18 cellular contexts compared by ENCODE assay signal in the genomic region with DNA sequence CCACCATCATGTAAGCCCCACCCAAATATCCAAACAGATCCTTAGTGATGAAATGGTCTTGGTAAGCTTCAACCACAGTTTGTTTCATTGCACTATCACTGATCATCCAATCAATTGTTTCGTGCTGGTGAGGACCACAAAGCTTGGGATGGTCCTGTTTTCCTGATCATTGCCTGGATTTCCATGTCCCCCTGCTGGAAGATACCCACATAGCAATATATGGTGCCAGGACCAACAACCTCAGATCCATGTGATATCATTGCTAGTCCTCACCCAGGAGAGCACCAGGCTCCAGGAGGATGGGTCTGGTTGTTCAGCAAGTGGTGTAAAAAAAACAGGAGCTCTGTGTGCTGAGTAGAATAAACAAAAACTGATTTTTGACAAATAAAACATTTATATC.
A peak's percentile ranks its signal among the peaks of the same experiment; 100 is the strongest.
DNase-seq lines count a peak whose midpoint lies in the region; ATAC-seq, FAIRE-seq and TF ChIP-seq lines count a peak whose summit lies in the region.
"Had no signal": no experiment of that assay in that cellular context is flagged by ENCODE, and none has a peak within 500 bp of the region (broad histone marks: within the 10 kb centered on the region; RNA-seq: fewer than 3 reads in every experiment).

No MANE protein-coding gene starts in this region.

- POLR2A ChIA-PET in PC-9 (lab: Charles Lee; ENCODE audit: unreplicated experiment) = interaction anchor here (0.7 kb wide), 1 partner anchor 13 kb away, joined by 4 read pairs; no protein-coding TSS in a partner anchor

- H3K4me1 ChIP-seq in PC-9 (replicated peaks; ENCODE audit: insufficient read depth) = no peaks in the 10 kb centered on the region
- H3K4me1 ChIP-seq: Caco-2, SJCRH30 had no signal

- H3K9me3 Mint-ChIP-seq in type B pancreatic cell = peaks cover 6% of the 10 kb centered on the region
- H3K9me3 Mint-ChIP-seq: activated T-helper 2 cell treated with anti-CD3 and anti-CD28 coated beads, Interferon-gamma antibody, Interleukin-2, Interleukin-4, amounts not matched to agents 10 μg/mL and 5 μg/mL and 100 μg/mL, durations not matched to agents 14 hours and 24 hours and 36 hours had no signal

- H3K9me3 ChIP-seq in PC-9 (ENCODE audit: insufficient read depth, low read depth) = 0 out of 2 replicates have a peak, but pooled peaks cover 3% of the 10 kb centered on the region
- H3K9me3 ChIP-seq: Caco-2, SJCRH30 had no signal

- no peak for FAIRE-seq in GM12892 (lab: Jason Lieb, UNC)

- no peaks in the 10 kb centered on the region for H3F3A ChIP-seq in PC-9 (ENCODE audit: insufficient read depth, low read depth)

- no peaks in the 10 kb centered on the region for H4K20me1 ChIP-seq in PC-9 (ENCODE audit: insufficient read depth)

- no peaks in the 10 kb centered on the region for H3K9me2 ChIP-seq in PC-9 (ENCODE audit: insufficient read depth)

- H3K36me3 Mint-ChIP-seq in type B pancreatic cell = no peaks in the 10 kb centered on the region
- H3K36me3 Mint-ChIP-seq: natural killer cell had no signal

- peak; percentile 35; the same call in 1 of the 2 replicates for TF ChIP-seq CTCF in PC-9 (conservative IDR thresholded peaks at IDR 0.05)
- TF ChIP-seq CTCF in fibroblast of pulmonary artery (IDR thresholded peaks at IDR 0.05; ENCODE audit: low read length, missing control alignments) = peak; percentile 9
- peak; percentile 43 for TF ChIP-seq CTCF in type B pancreatic cell (conservative IDR thresholded peaks at IDR 0.05)

- no peaks in the 10 kb centered on the region for H3K79me2 ChIP-seq in PC-9 (ENCODE audit: low read depth)

- intact Hi-C loops in PC-9 (cut with micrococcal nuclease; ENCODE audit: unreplicated experiment) (no loop called here), cardiac septum (cut with DNase I) (no loop called here)

- H3K27me3 ChIP-seq in PC-9 (ENCODE audit: insufficient read depth, low read depth) = no peaks in the 10 kb centered on the region
- H3K27me3 ChIP-seq: SJCRH30 had no signal

- no peak for TF ChIP-seq POLR2A in GM12892 (IDR thresholded peaks at IDR 0.05; ENCODE audit: low read depth, low read length)

- no peak overlapping the region for H2AFZ ChIP-seq in PC-9

- BruUV-seq in PC-9 (replicated peaks; lab: Mats Ljungman, UMichigan) = no TSS peak

- H3K4me3 Mint-ChIP-seq in type B pancreatic cell = no peak overlapping the region
- H3K4me3 Mint-ChIP-seq: activated CD8-positive, alpha-beta T cell treated with anti-CD3 and anti-CD28 coated beads, Interleukin-2, amount 10 ng/mL, durations not matched to agents 7 days and 5 days; dendritic cell treated with granulocyte-macrophage colony-stimulating factor and Interleukin-4, amounts not matched to agents 40 ng/mL and 50 ng/mL, for 4 days; natural killer cell had no signal

- H3K27me3 Mint-ChIP-seq in type B pancreatic cell = no peaks in the 10 kb centered on the region
- H3K27me3 Mint-ChIP-seq: dendritic cell treated with granulocyte-macrophage colony-stimulating factor and Interleukin-4, amounts not matched to agents 40 ng/mL and 50 ng/mL, for 4 days had no signal

- H3K27ac Mint-ChIP-seq in type B pancreatic cell = no peak overlapping the region
- H3K27ac Mint-ChIP-seq: activated CD8-positive, alpha-beta T cell treated with anti-CD3 and anti-CD28 coated beads, Interleukin-2, amount 10 ng/mL, durations not matched to agents 7 days and 5 days; activated T-helper 2 cell treated with anti-CD3 and anti-CD28 coated beads, Interferon-gamma antibody, Interleukin-2, Interleukin-4, amounts not matched to agents 10 μg/mL and 5 μg/mL and 100 μg/mL, durations not matched to agents 14 hours and 24 hours and 36 hours; dendritic cell treated with granulocyte-macrophage colony-stimulating factor and Interleukin-4, amounts not matched to agents 40 ng/mL and 50 ng/mL, for 4 days; natural killer cell had no signal

- ATAC-seq in GM19397 (IDR thresholded peaks at IDR 0.05; ENCODE audit: unreplicated experiment) = no peak
- ATAC-seq: activated CD8-positive, alpha-beta T cell treated with anti-CD3 and anti-CD28 coated beads, Interleukin-2, amount 10 ng/mL, durations not matched to agents 7 days and 5 days; natural killer cell had no signal

- H3K27ac ChIP-seq in PC-9 = no peak overlapping the region
- H3K27ac ChIP-seq: SJCRH30 had no signal

- no peak overlapping the region for H3K4me2 ChIP-seq in PC-9

- H3K4me3 ChIP-seq in PC-9 (no peak overlapping the region), fibroblast of pulmonary artery (replicated peaks; ENCODE audit: low read depth, low read length) (no peak overlapping the region)
- H3K4me3 ChIP-seq: SJCRH30 had no signal

- no peaks in the 10 kb centered on the region for H3K36me3 ChIP-seq in PC-9 (ENCODE audit: low read depth)
- H3K36me3 ChIP-seq: SJCRH30 had no signal

- no peaks in the 10 kb centered on the region for H3K4me1 Mint-ChIP-seq in type B pancreatic cell (ENCODE audit: unreplicated experiment)
- H3K4me1 Mint-ChIP-seq: natural killer cell had no signal

- peak; percentile 36 for DNase-seq in DMS53 (lab: John Stamatoyannopoulos, UW)
- DNase-seq in DMS53 treated with DMSO at 0.1 percent for 48 hours (lab: John Stamatoyannopoulos, UW; ENCODE audit: unreplicated experiment) = no peak
- no peak for DNase-seq in PC-9
- DNase-seq in fibroblast of pulmonary artery (ENCODE audit: low read depth) = no peak
- no peak for DNase-seq in type B pancreatic cell (ENCODE audit: extremely low spot score, unreplicated experiment)
- no peak for DNase-seq in cardiac septum (ENCODE audit: low spot score)
- DNase-seq in GM12892 (ENCODE audit: insufficient read length) = no peak
- DNase-seq: 8988T; activated CD8-positive, alpha-beta T cell treated with anti-CD3 and anti-CD28 coated beads, Interleukin-2, amount 10 ng/mL, durations not matched to agents 7 days and 5 days; amniotic stem cell; Caco-2; H7; natural killer cell; NCI-H1105 treated with DMSO at 0.1 percent for 48 hours had no signal

- CTCF ChIA-PET in PC-9 (lab: Charles Lee) = interaction anchor here (0.7 kb wide), 1 partner anchor 659 kb away, joined by 3 read pairs; no protein-coding TSS in a partner anchor
